8 cellular contexts compared by ENCODE assay signal in genomic region chr1:42681771-42682483, GRCh38. TPM values are rescaled to one million over a fixed set of nuclear protein-coding genes. Genes with fewer than 3 reads are reported as not detected.
A peak's percentile ranks its signal among the peaks of the same experiment; 100 is the strongest.
DNase-seq lines count a peak whose midpoint lies in the region; ATAC-seq and TF ChIP-seq lines count a peak whose summit lies in the region.

TSS of gene YBX1 (plus strand) at chr1:42682418. CDS start at chr1:42682566, 148 bp downstream.

- no peaks in the 10 kb centered on the region for H3K9me3 Mint-ChIP-seq in chondrocyte (ENCODE audit: low read depth)

- TF ChIP-seq CTCF in chondrocyte (IDR thresholded peaks at IDR 0.05): no peak
- TF ChIP-seq CTCF in kidney epithelial cell (IDR thresholded peaks at IDR 0.05; ENCODE audit: insufficient read depth, low read length, poor library complexity, severe bottlenecking): no peak

- no peaks in the 10 kb centered on the region for H3K36me3 ChIP-seq in kidney epithelial cell (ENCODE audit: control insufficient read depth, insufficient read depth, low read length)

- H3K4me3 Mint-ChIP-seq in chondrocyte (ENCODE audit: unreplicated experiment): peak within 1 kb of the TSS; percentile 91

- peak; percentile 89 for TF ChIP-seq POLR2A in GM19193 (IDR thresholded peaks at IDR 0.05; ENCODE audit: extremely low read depth, insufficient read depth, insufficient read length)

- peak; percentile 90 for ATAC-seq in HG03439 (IDR thresholded peaks at IDR 0.05; ENCODE audit: unreplicated experiment)

- peak within 1 kb of the TSS; percentile 95 for H3K27ac Mint-ChIP-seq in chondrocyte (ENCODE audit: unreplicated experiment)

- DNase-seq in AML-193 (lab: John Stamatoyannopoulos, UW) (peak; percentile 96 to 97), NCI-H510A treated with DMSO at 0.1 percent for 48 hours (lab: John Stamatoyannopoulos, UW) (peak; percentile 96), chondrocyte (ENCODE audit: low spot score) (peak; percentile 95), kidney epithelial cell (ENCODE audit: low read depth) (peak; percentile 94)
- peak; percentile 89 to 92 for DNase-seq in activated CD4-positive, alpha-beta T cell treated with anti-CD3 and anti-CD28 coated beads for 24 hours (ENCODE audit: low read depth in 2 of 2)
- DNase-seq in stimulated activated CD4-positive, alpha-beta T cell treated with anti-CD3 and anti-CD28 coated beads, Interleukin-15, amount 100 ng/mL, for 48 hours (ENCODE audit: low read depth in 2 of 2): peak; percentile 91 to 92

- H3K27me3 Mint-ChIP-seq in chondrocyte (ENCODE audit: low read depth): no peaks in the 10 kb centered on the region

- peak within 1 kb of the TSS; percentile 85 for H3K4me3 ChIP-seq in kidney epithelial cell (ENCODE audit: low read depth, low read length)

- H3K36me3 Mint-ChIP-seq in chondrocyte (ENCODE audit: low read depth): peaks cover 8% of the 10 kb centered on the region

- H3K4me1 Mint-ChIP-seq in chondrocyte (ENCODE audit: low read depth): peaks cover 50% of the 10 kb centered on the region

- no peaks in the 10 kb centered on the region for H3K27me3 ChIP-seq in kidney epithelial cell (ENCODE audit: control insufficient read depth, insufficient read depth, low read length)

RNA-seq across cellular contexts. Expression of gene YBX1, which starts in this region (rescaled TPM):
- total RNA-seq in chondrocyte: 582 to 659 TPM (median 593 TPM) in 3 replicates
- 894 and 938 TPM in 2 replicates for total RNA-seq in kidney epithelial cell

Comparison
In these comparisons a context has a peak if more than half of its experiments do, and no peak if none do; other contexts are left out.
1. Peak in every context shown above with its lines: DNase-seq, ATAC-seq and H3K4me3 ChIP-seq.